In genomic region chr12:110543965-110544364, GRCh38 we compare ENCODE assay signal across 12 cellular contexts. TPM values are rescaled to one million over a fixed set of nuclear protein-coding genes. Genes with fewer than 3 reads are reported as not detected.
DNase-seq lines count a peak whose midpoint lies in the region; ATAC-seq and TF ChIP-seq lines count a peak whose summit lies in the region.
"Had no signal": no experiment of that assay in that cellular context is flagged by ENCODE, and none has a peak within 500 bp of the region (broad histone marks: within the 10 kb centered on the region; RNA-seq: fewer than 3 reads in every experiment).

No MANE protein-coding gene starts in this region.

- no peaks in the 10 kb centered on the region for H3K27me3 Mint-ChIP-seq in activated naive CD8-positive, alpha-beta T cell treated with anti-CD3 and anti-CD28 coated beads for 36 hours
- H3K27me3 Mint-ChIP-seq: activated naive CD8-positive, alpha-beta T cell treated with anti-CD3 and anti-CD28 coated beads, Interleukin-2, amount 10 ng/mL, durations not matched to agents 7 days and 5 days; effector memory CD8-positive, alpha-beta T cell had no signal

- no peaks in the 10 kb centered on the region for H3K9me3 ChIP-seq in A673 (ENCODE audit: low read depth, low read length, poor library complexity, severe bottlenecking)
- H3K9me3 ChIP-seq in right atrium auricular region: no peaks in the 10 kb centered on the region
- H3K9me3 ChIP-seq in skeletal muscle satellite cell (replicated peaks; ENCODE audit: low read length): no peaks in the 10 kb centered on the region

- H3K4me3 Mint-ChIP-seq in activated naive CD8-positive, alpha-beta T cell treated with anti-CD3 and anti-CD28 coated beads for 36 hours: no peak overlapping the region
- H3K4me3 Mint-ChIP-seq: activated naive CD8-positive, alpha-beta T cell treated with anti-CD3 and anti-CD28 coated beads, Interleukin-2, amount 10 ng/mL, durations not matched to agents 7 days and 5 days; effector memory CD8-positive, alpha-beta T cell; T-helper 2 cell treated with Interferon-gamma antibody and Interleukin-4, amounts not matched to agents 5 μg/mL and 100 μg/mL, for 36 hours had no signal

- peak overlapping the region; percentile 58 for H3K4me2 ChIP-seq in skeletal muscle satellite cell (ENCODE audit: low read length)

- peak overlapping the region; percentile 68 for H3K27ac Mint-ChIP-seq in activated naive CD8-positive, alpha-beta T cell treated with anti-CD3 and anti-CD28 coated beads for 36 hours

- H3K36me3 Mint-ChIP-seq in activated naive CD8-positive, alpha-beta T cell treated with anti-CD3 and anti-CD28 coated beads for 36 hours: peaks cover 34% of the 10 kb centered on the region

- intact Hi-C loops in A673 (cut with micrococcal nuclease; ENCODE audit: unreplicated experiment): no loop called here
- intact Hi-C loops in sciatic nerve (cut with DNase I): no loop called here

- ATAC-seq in HG02642 (IDR thresholded peaks at IDR 0.05; ENCODE audit: poor library complexity, unreplicated experiment): no peak
- no peak for ATAC-seq in GM21423 (IDR thresholded peaks at IDR 0.05; ENCODE audit: unreplicated experiment)
- ATAC-seq in sciatic nerve: no peak
- ATAC-seq: effector memory CD8-positive, alpha-beta T cell had no signal

- TF ChIP-seq CTCF in A673 (conservative IDR thresholded peaks at IDR 0.05; ENCODE audit: low read depth, low read length) (no peak), right atrium auricular region (IDR thresholded peaks at IDR 0.05) (no peak)

- H3K36me3 ChIP-seq in A673 (ENCODE audit: insufficient read depth, low read length, poor library complexity, severe bottlenecking): peaks cover 15% of the 10 kb centered on the region
- H3K36me3 ChIP-seq in right atrium auricular region: peaks cover 8% of the 10 kb centered on the region
- H3K36me3 ChIP-seq in skeletal muscle satellite cell (ENCODE audit: insufficient read depth, low read length): peaks cover 8% of the 10 kb centered on the region

- H3K9me3 Mint-ChIP-seq in activated naive CD8-positive, alpha-beta T cell treated with anti-CD3 and anti-CD28 coated beads for 36 hours: no peaks in the 10 kb centered on the region
- H3K9me3 Mint-ChIP-seq: activated naive CD8-positive, alpha-beta T cell treated with anti-CD3 and anti-CD28 coated beads, Interleukin-2, amount 10 ng/mL, durations not matched to agents 7 days and 5 days; effector memory CD8-positive, alpha-beta T cell; T-helper 2 cell treated with Interferon-gamma antibody and Interleukin-4, amounts not matched to agents 5 μg/mL and 100 μg/mL, for 36 hours had no signal

- CTCF ChIA-PET in A673 (lab: Charles Lee): interaction anchor here (0.9 kb wide), 1 partner anchor 8 kb away, joined by 3 read pairs; no protein-coding TSS in a partner anchor

- DNase-seq in A673 (ENCODE audit: low spot score) (no peak), right atrium auricular region (ENCODE audit: low spot score) (no peak), sciatic nerve (ENCODE audit: low spot score) (no peak)
- DNase-seq in activated naive CD8-positive, alpha-beta T cell treated with anti-CD3 and anti-CD28 coated beads for 36 hours: no peak
- DNase-seq in stimulated activated naive CD4-positive, alpha-beta T cell treated with Interleukin-2 at 50 U/mL for 16 hours (lab: John Stamatoyannopoulos, UW): no peak
- DNase-seq: activated CD8-positive, alpha-beta memory T cell treated with anti-CD3 and anti-CD28 coated beads for 24 hours; activated naive CD8-positive, alpha-beta T cell treated with anti-CD3 and anti-CD28 coated beads, Interleukin-2, amount 10 ng/mL, durations not matched to agents 7 days and 5 days; effector memory CD8-positive, alpha-beta T cell had no signal

- H3K27ac ChIP-seq in A673 (ENCODE audit: low read depth, low read length, poor library complexity, severe bottlenecking): peak overlapping the region; percentile 74
- peak overlapping the region; percentile 82 to 87 for H3K27ac ChIP-seq in right atrium auricular region

- H3K27me3 ChIP-seq in A673 (replicated peaks; ENCODE audit: insufficient read depth, low read depth, low read length, poor library complexity) (no peaks in the 10 kb centered on the region), right atrium auricular region (no peaks in the 10 kb centered on the region), skeletal muscle satellite cell (ENCODE audit: control insufficient read depth, insufficient read depth, low read length) (no peaks in the 10 kb centered on the region)

- H3K4me1 ChIP-seq in A673 (ENCODE audit: insufficient read depth, low read length, poor library complexity, severe bottlenecking) (peaks cover 50% of the 10 kb centered on the region), right atrium auricular region (peaks cover 0 to 50% of the 10 kb centered on the region in 2 donors), skeletal muscle satellite cell (ENCODE audit: control insufficient read depth, insufficient read depth, low read length) (peaks cover 57% of the 10 kb centered on the region)

- H3K9ac ChIP-seq in skeletal muscle satellite cell (ENCODE audit: low read depth, low read length): no peak overlapping the region

- BruUV-seq in A673 (replicated peaks; lab: Mats Ljungman, UMichigan): no TSS peak

- peaks cover 43% of the 10 kb centered on the region for H3K4me1 Mint-ChIP-seq in activated naive CD8-positive, alpha-beta T cell treated with anti-CD3 and anti-CD28 coated beads for 36 hours

- POLR2A ChIA-PET in A673 (lab: Charles Lee; ENCODE audit: low non-redundant PET): no interaction called here

- no peak overlapping the region for H3K4me3 ChIP-seq in A673 (ENCODE audit: low read depth, low read length, poor library complexity, severe bottlenecking)
- H3K4me3 ChIP-seq in right atrium auricular region: no peak overlapping the region
- H3K4me3 ChIP-seq in skeletal muscle satellite cell (ENCODE audit: low read length): no peak overlapping the region

RNA-seq across cellular contexts. Expression of gene PPTC7, which starts 39.2 kb away (rescaled TPM):
- total RNA-seq in A673 (2021) (27.5 and 30.9 TPM in 2 replicates), right atrium auricular region (10 to 100 TPM; 32.1 to 53.6 TPM), sciatic nerve (23.8 TPM)
- 10 to 100 TPM; 46.2 to 48.3 TPM for total RNA-seq in activated naive CD8-positive, alpha-beta T cell treated with anti-CD3 and anti-CD28 coated beads for 36 hours
- 7.4 and 10.0 TPM in 2 replicates for total RNA-seq in skeletal muscle satellite cell (2012; rRNA removed)

RNA-seq across cellular contexts. Expression of gene RAD9B, which starts 41.8 kb away (rescaled TPM):
- total RNA-seq in A673 (2021) (0.28 TPM in 1 of 2 replicates, not detected in the other), right atrium auricular region (1 to 10 TPM in 1 of 2 donors, under 1 TPM in 1; 0.26 to 1.2 TPM), sciatic nerve (2.9 TPM)
- total RNA-seq in activated naive CD8-positive, alpha-beta T cell treated with anti-CD3 and anti-CD28 coated beads for 36 hours: 1 to 10 TPM; 2.8 to 3.2 TPM
- total RNA-seq in skeletal muscle satellite cell (2012; rRNA removed): 0.25 and 1.5 TPM in 2 replicates

RNA-seq across cellular contexts. Expression of gene VPS29, which starts 42.1 kb away (rescaled TPM):
- total RNA-seq in A673 (2021): 147 and 150 TPM in 2 replicates
- total RNA-seq in activated naive CD8-positive, alpha-beta T cell treated with anti-CD3 and anti-CD28 coated beads for 36 hours: 10 to 100 TPM; 84.5 to 91.2 TPM
- total RNA-seq in right atrium auricular region: 10 to 100 TPM; 65.7 to 96.1 TPM
- total RNA-seq in skeletal muscle satellite cell (2012; rRNA removed): 43.6 and 53.7 TPM in 2 replicates
- 102 TPM for total RNA-seq in sciatic nerve
